In the genomic region with DNA sequence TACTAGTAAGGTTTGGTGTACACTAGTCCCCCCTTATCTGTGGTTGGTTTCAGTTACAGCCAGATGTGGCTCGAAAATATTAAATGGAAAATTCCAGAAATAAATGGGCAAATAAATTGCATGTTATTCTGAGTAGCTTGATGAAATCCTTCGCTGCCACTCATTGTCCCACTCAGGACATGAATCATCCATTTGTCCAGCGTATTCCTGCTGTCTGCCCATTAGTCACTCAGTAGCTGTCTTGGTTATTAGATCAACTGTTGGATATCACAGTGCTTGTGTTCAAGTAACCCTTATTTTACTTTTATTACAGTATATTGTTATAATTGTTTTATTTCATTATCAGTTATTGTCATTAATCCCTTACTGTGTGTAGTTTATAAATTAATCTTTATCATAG, we compare ENCODE assay signal across 20 cellular contexts. TPM values are rescaled to one million over a fixed set of nuclear protein-coding genes. Genes with fewer than 3 reads are reported as not detected.
DNase-seq lines count a peak whose midpoint lies in the region; ATAC-seq and TF ChIP-seq lines count a peak whose summit lies in the region.
"Had no signal": no experiment of that assay in that cellular context is flagged by ENCODE, and none has a peak within 500 bp of the region (broad histone marks: within the 10 kb centered on the region; RNA-seq: fewer than 3 reads in every experiment).

No MANE protein-coding gene starts in this region.

- H4K20me1 ChIP-seq in PC-9 (ENCODE audit: insufficient read depth): no peaks in the 10 kb centered on the region

- H3K4me3 ChIP-seq in MG63 (no peak overlapping the region), cardiac fibroblast (replicated peaks in 1 of 2; ENCODE audit: low read depth in 2 of 2, low read length in 2 of 2) (no peak overlapping the region), PC-9 (no peak overlapping the region), neuronal stem cell (ENCODE audit: low read length in 2 of 2) (no peak overlapping the region)
- H3K4me3 ChIP-seq: heart left ventricle, pancreas, smooth muscle cell, upper lobe of right lung had no signal

- no peak overlapping the region for H3K14ac ChIP-seq in neuronal stem cell (ENCODE audit: low read length)

- no peaks in the 10 kb centered on the region for H3K4me1 ChIP-seq in PC-9 (replicated peaks; ENCODE audit: insufficient read depth)
- no peaks in the 10 kb centered on the region for H3K4me1 ChIP-seq in neuronal stem cell (ENCODE audit: control insufficient read depth in 2 of 2, insufficient read depth in 1 of 2, low read depth in 1 of 2, low read length in 2 of 2)
- H3K4me1 ChIP-seq: heart left ventricle, pancreas, upper lobe of right lung had no signal

- H2BK15ac ChIP-seq in neuronal stem cell (ENCODE audit: low read length): no peak overlapping the region

- no peaks in the 10 kb centered on the region for H3K9me2 ChIP-seq in PC-9 (ENCODE audit: insufficient read depth)

- H3K27ac ChIP-seq in PC-9 (no peak overlapping the region), neuronal stem cell (replicated peaks; ENCODE audit: low read length) (no peak overlapping the region)
- H3K27ac ChIP-seq: heart left ventricle, pancreas, upper lobe of right lung had no signal

- H3K36me3 ChIP-seq in MG63 (peaks cover 7% of the 10 kb centered on the region; the same call in 1 of the 2 replicates), PC-9 (ENCODE audit: low read depth) (no peaks in the 10 kb centered on the region), neuronal stem cell (replicated peaks in 1 of 2; ENCODE audit: control insufficient read depth in 2 of 2, insufficient read depth in 2 of 2, low read length in 2 of 2) (peaks cover 0 to 65% of the 10 kb centered on the region in 2 donors)
- H3K36me3 ChIP-seq: upper lobe of right lung had no signal

- no peak overlapping the region for H3K23ac ChIP-seq in neuronal stem cell (ENCODE audit: low read depth, low read length, poor library complexity)

- H2BK5ac ChIP-seq in neuronal stem cell (ENCODE audit: low read length): no peak overlapping the region

- H2BK120ac ChIP-seq in neuronal stem cell (ENCODE audit: low read depth, low read length): no peak overlapping the region

- no TSS peak for BruUV-seq in PC-9 (replicated peaks; lab: Mats Ljungman, UMichigan)

- H3K4me2 ChIP-seq in PC-9 (no peak overlapping the region), neuronal stem cell (ENCODE audit: insufficient read depth, low read length, poor library complexity, severe bottlenecking) (no peak overlapping the region)
- H3K4me2 ChIP-seq: smooth muscle cell had no signal

- H3K4ac ChIP-seq in neuronal stem cell (ENCODE audit: low read length): no peak overlapping the region

- H3K9me3 ChIP-seq in MG63 (no peaks in the 10 kb centered on the region), PC-9 (ENCODE audit: insufficient read depth, low read depth) (no peaks in the 10 kb centered on the region), neuronal stem cell (replicated peaks in 1 of 2; ENCODE audit: control insufficient read depth in 2 of 2, insufficient read depth in 1 of 2, low read depth in 1 of 2, low read length in 2 of 2) (peaks cover 0 to 10% of the 10 kb centered on the region in 2 donors)
- H3K9me3 ChIP-seq: pancreas, upper lobe of right lung had no signal

- intact Hi-C loops in PC-9 (cut with micrococcal nuclease; ENCODE audit: unreplicated experiment): no loop called here

- H3K27me3 ChIP-seq in MG63 (no peaks in the 10 kb centered on the region), PC-9 (ENCODE audit: insufficient read depth, low read depth) (no peaks in the 10 kb centered on the region), neuronal stem cell (ENCODE audit: control insufficient read depth in 3 of 3, insufficient read depth in 3 of 3, low read depth in 1 of 3, low read length in 3 of 3) (no peaks in the 10 kb centered on the region)
- H3K27me3 ChIP-seq: heart left ventricle, pancreas, upper lobe of right lung had no signal

- in situ Hi-C loops in ACHN (cut with HindIII; ENCODE audit: low pct_ligation_motif_present, low pct_unique_long_range_greater_than_20kb, low sequenced_read_pairs) (no loop called here), KBM-7 (cut with MboI; ENCODE audit: low pct_unique_long_range_greater_than_20kb, low sequenced_read_pairs) (no loop called here)

- no peak overlapping the region for H2BK12ac ChIP-seq in neuronal stem cell (ENCODE audit: low read length)

- no peak overlapping the region for H3K18ac ChIP-seq in neuronal stem cell (ENCODE audit: low read length)

- TF ChIP-seq CTCF in cardiac fibroblast (IDR thresholded peaks at IDR 0.05; ENCODE audit: low read depth, low read length): no peak
- no peak for TF ChIP-seq CTCF in PC-9 (conservative IDR thresholded peaks at IDR 0.05)

- no peaks in the 10 kb centered on the region for H3F3A ChIP-seq in PC-9 (ENCODE audit: insufficient read depth, low read depth)

- CTCF ChIA-PET in PC-9 (lab: Charles Lee): no interaction called here

- H2AK5ac ChIP-seq in neuronal stem cell (ENCODE audit: low read depth, low read length): no peak overlapping the region

- no peak overlapping the region for H3K9ac ChIP-seq in neuronal stem cell (ENCODE audit: low read depth, low read length, poor library complexity)

- no peaks in the 10 kb centered on the region for H3K79me2 ChIP-seq in PC-9 (ENCODE audit: low read depth)

- H4K8ac ChIP-seq in neuronal stem cell (ENCODE audit: low read depth, low read length): no peak overlapping the region

- WGBS in neuronal stem cell (ENCODE audit: extremely low coverage in 2 of 2, insufficient read length in 2 of 2, insufficient replicate concordance in 1 of 2), 2 donors: no CpG with 5 or more reads among the region's 3 CpGs

- H2AFZ ChIP-seq in PC-9 (no peak overlapping the region), neuronal stem cell (ENCODE audit: low read length) (no peak overlapping the region)

- H4K91ac ChIP-seq in neuronal stem cell (ENCODE audit: low read depth, low read length, poor library complexity): no peak overlapping the region

- POLR2A ChIA-PET in PC-9 (lab: Charles Lee; ENCODE audit: unreplicated experiment): no interaction called here

- H3K79me1 ChIP-seq in neuronal stem cell (ENCODE audit: low read depth, low read length): no peaks in the 10 kb centered on the region

- no peak for ATAC-seq in HG02678 (IDR thresholded peaks at IDR 0.05; ENCODE audit: unreplicated experiment)
- ATAC-seq: effector memory CD8-positive, alpha-beta T cell; heart left ventricle; pancreas; upper lobe of right lung had no signal

- DNase-seq in ACHN (peak; percentile 48), MG63 (peak; percentile 62), cardiac fibroblast (ENCODE audit: low read depth in 2 of 2) (peak; percentile 23 to 86), glomerular visceral epithelial cell (ENCODE audit: extremely low spot score) (peak; percentile 52), PC-9 (no peak), neuronal stem cell (ENCODE audit: low spot score) (no peak), KBM-7 (no peak)
- DNase-seq: activated naive CD4-positive, alpha-beta T cell; CD4-positive, CD25-positive, alpha-beta regulatory T cell; DND-41; effector memory CD8-positive, alpha-beta T cell; heart left ventricle; islet precursor cell; NCI-H2081; NCI-H526 treated with DMSO at 0.1 percent for 48 hours; pancreas; stimulated activated naive CD4-positive, alpha-beta T cell treated with Interleukin-2 at 50 U/mL for 16 hours; upper lobe of right lung had no signal

RNA-seq across cellular contexts. Expression of gene ZDBF2, which starts 21.7 kb away (rescaled TPM):
- total RNA-seq in MG63 (2014; rRNA removed; shearing (Covaris generic); ENCODE audit: low replicate concordance): 4.1 and 9.6 TPM in 2 replicates
- total RNA-seq in PC-9 (2021): 19.6 and 21.5 TPM in 2 replicates
- 8.7 TPM for polyA plus RNA-seq in neuronal stem cell (2013, experiment 1 of 2)
- 9.2 TPM for polyA plus RNA-seq in neuronal stem cell (2013, experiment 2 of 2)

Comparison
In these comparisons a context has a peak if more than half of its experiments do, and no peak if none do; other contexts are left out.
1. DNase-seq: peak in ACHN (single experiment), MG63 (single experiment), cardiac fibroblast (2 of 2) and glomerular visceral epithelial cell (single experiment); none in PC-9 (0 of 2), neuronal stem cell (single experiment) and KBM-7 (single experiment).